Comparison of ENCODE assay signal across 1 cellular context in genomic region chr11:45994421-45995341, GRCh38.
TF ChIP-seq lines count a peak whose summit lies in the region.

No MANE protein-coding gene starts in this region.

TF ChIP-seq in K562, 482 proteins besides CTCF, POLR2A, EP300 and RAD21 (continues in another document):
- TF ChIP-seq REST (CRISPR knock-in tag; IDR thresholded peaks at IDR 0.05; ENCODE audit: low read depth): no peak
- TF ChIP-seq SRSF1 (IDR thresholded peaks at IDR 0.05; ENCODE audit: low read depth, low read length): no peak
- no peak for TF ChIP-seq GABPB2 (CRISPR knock-in tag; conservative IDR thresholded peaks at IDR 0.05)
- TF ChIP-seq ZNF24 (IDR thresholded peaks at IDR 0.05): peak; percentile 88
- no peak for TF ChIP-seq TCF7 (IDR thresholded peaks at IDR 0.05; ENCODE audit: borderline replicate concordance)
- TF ChIP-seq HEY1 (CRISPR knock-in tag; IDR thresholded peaks at IDR 0.05; ENCODE audit: borderline replicate concordance): no peak
- TF ChIP-seq FOXP4 (CRISPR knock-in tag; IDR thresholded peaks at IDR 0.05; ENCODE audit: borderline replicate concordance): no peak
- TF ChIP-seq ZNF766 (CRISPR knock-in tag; conservative IDR thresholded peaks at IDR 0.05): peak; percentile 71; the same call in 1 of the 2 replicates
- no peak for TF ChIP-seq ZNF431 (CRISPR knock-in tag; IDR thresholded peaks at IDR 0.05)
- peak; percentile 99 for TF ChIP-seq ATF3 (IDR thresholded peaks at IDR 0.05)
- peak; percentile 87 for TF ChIP-seq ATF3 (CRISPR knock-in tag; conservative IDR thresholded peaks at IDR 0.05)
- TF ChIP-seq BRCA1 (IDR thresholded peaks at IDR 0.05): no peak
- TF ChIP-seq BRCA1 (CRISPR knock-in tag; IDR thresholded peaks at IDR 0.05): no peak
- no peak for TF ChIP-seq NCOA4 (IDR thresholded peaks at IDR 0.05; ENCODE audit: partially characterized antibody)
- no peak for TF ChIP-seq RFX5 (IDR thresholded peaks at IDR 0.05; ENCODE audit: low read depth, low read length)
- TF ChIP-seq MAFG (tag; conservative IDR thresholded peaks at IDR 0.05): peak; percentile 96
- no peak for TF ChIP-seq KLF1 (tag; IDR thresholded peaks at IDR 0.05)
- no peak for TF ChIP-seq RBM22 (IDR thresholded peaks at IDR 0.05; ENCODE audit: low read depth, low read length, poor library complexity, severe bottlenecking)
- no peak; the same call in 1 of the 2 replicates for TF ChIP-seq MBD2 (IDR thresholded peaks at IDR 0.05; ENCODE audit: borderline replicate concordance, low read depth)
- TF ChIP-seq CBFA2T2 (conservative IDR thresholded peaks at IDR 0.05): peak; percentile 94
- peak; percentile 91 for TF ChIP-seq MEIS2 (IDR thresholded peaks at IDR 0.05; ENCODE audit: partially characterized antibody)
- no peak for TF ChIP-seq STAG1 (CRISPR knock-in tag; IDR thresholded peaks at IDR 0.05; ENCODE audit: borderline replicate concordance)
- no peak for TF ChIP-seq ZNF224 (CRISPR knock-in tag; IDR thresholded peaks at IDR 0.05)
- TF ChIP-seq XRCC5 (IDR thresholded peaks at IDR 0.05; ENCODE audit: low read depth, low read length): peak; percentile 46; the same call in 1 of the 2 replicates
- peak; percentile 39 for TF ChIP-seq RBBP5 (IDR thresholded peaks at IDR 0.05; ENCODE audit: borderline replicate concordance, insufficient read depth, low read length, poor library complexity, severe bottlenecking)
- TF ChIP-seq FOXJ2 (tag; IDR thresholded peaks at IDR 0.05): no peak
- TF ChIP-seq EZH2 (IDR thresholded peaks at IDR 0.05; ENCODE audit: borderline replicate concordance, low read depth, low read length): no peak
- TF ChIP-seq NFIX (CRISPR knock-in tag; IDR thresholded peaks at IDR 0.05; ENCODE audit: low read depth): no peak
- TF ChIP-seq STAT6 (CRISPR knock-in tag; IDR thresholded peaks at IDR 0.05): no peak
- TF ChIP-seq LCOR (CRISPR knock-in tag; IDR thresholded peaks at IDR 0.05): peak; percentile 97
- TF ChIP-seq ZBTB17 (CRISPR knock-in tag; IDR thresholded peaks at IDR 0.05): no peak
- TF ChIP-seq ZNF232 (CRISPR knock-in tag; IDR thresholded peaks at IDR 0.05): 0 out of 2 replicates have a peak, but pooled peaks have one; percentile 60
- TF ChIP-seq E2F4 (CRISPR knock-in tag; IDR thresholded peaks at IDR 0.05; ENCODE audit: low read depth): no peak
- TF ChIP-seq POLR2H (tag; IDR thresholded peaks at IDR 0.05; ENCODE audit: low read depth): peak; percentile 67
- no peak for TF ChIP-seq ZNF184 (CRISPR knock-in tag; IDR thresholded peaks at IDR 0.05)
- no peak for TF ChIP-seq TEAD2 (tag; IDR thresholded peaks at IDR 0.05)
- TF ChIP-seq CTCFL (IDR thresholded peaks at IDR 0.05; ENCODE audit: borderline replicate concordance, insufficient read depth, low read depth, low read length, poor library complexity, severe bottlenecking): no peak
- TF ChIP-seq ZNF780A (CRISPR knock-in tag; IDR thresholded peaks at IDR 0.05): no peak
- peak; percentile 43; the same call in 1 of the 2 replicates for TF ChIP-seq TFAP4 (CRISPR knock-in tag; IDR thresholded peaks at IDR 0.05; ENCODE audit: borderline replicate concordance)
- TF ChIP-seq CGGBP1 (CRISPR knock-in tag; IDR thresholded peaks at IDR 0.05): no peak
- TF ChIP-seq BMI1 (IDR thresholded peaks at IDR 0.05; ENCODE audit: low read length): no peak
- no peak for TF ChIP-seq ZFP1 (CRISPR knock-in tag; IDR thresholded peaks at IDR 0.05)
- peak; percentile 73 for TF ChIP-seq ZNF395 (CRISPR knock-in tag; IDR thresholded peaks at IDR 0.05)
- TF ChIP-seq ZZZ3 (IDR thresholded peaks at IDR 0.05): no peak
- TF ChIP-seq ZNF277 (CRISPR knock-in tag; IDR thresholded peaks at IDR 0.05; ENCODE audit: borderline replicate concordance): no peak
- peak in 1 of 2 experiments; percentile 24; a peak in 2 of 4 replicates for TF ChIP-seq MAZ (CRISPR knock-in tag; conservative IDR thresholded peaks at IDR 0.05 in 1 of 2, IDR thresholded peaks at IDR 0.05 in 1 of 2)
- TF ChIP-seq IRF1 (CRISPR knock-in tag; IDR thresholded peaks at IDR 0.05; ENCODE audit: borderline replicate concordance): no peak
- TF ChIP-seq ELK3 (CRISPR knock-in tag; IDR thresholded peaks at IDR 0.05): no peak
- TF ChIP-seq TBP (optimal IDR thresholded peaks at IDR 0.05; ENCODE audit: low read depth, low read length): peak; percentile 63
